Comparison of ENCODE assay signal across 9 cellular contexts in genomic region chr1:223720987-223721591, GRCh38. TPM values are rescaled to one million over a fixed set of nuclear protein-coding genes. Genes with fewer than 3 reads are reported as not detected.
DNase-seq lines count a peak whose midpoint lies in the region; ATAC-seq lines count a peak whose summit lies in the region.
"Had no signal": no experiment of that assay in that cellular context is flagged by ENCODE, and none has a peak within 500 bp of the region (broad histone marks: within the 10 kb centered on the region; RNA-seq: fewer than 3 reads in every experiment).

No MANE protein-coding gene starts in this region.

- in situ Hi-C loops in ACHN (cut with HindIII; ENCODE audit: low pct_ligation_motif_present, low pct_unique_long_range_greater_than_20kb, low sequenced_read_pairs): no loop called here

- DNase-seq in ACHN (peak; percentile 48), M059J (ENCODE audit: low read depth) (peak; percentile 75), dedifferentiated amniotic fluid mesenchymal stem cell (ENCODE audit: extremely low spot score) (peak; percentile 80), myocyte (ENCODE audit: low read depth) (peak; percentile 82), NCI-H510A treated with DMSO at 0.1 percent for 48 hours (lab: John Stamatoyannopoulos, UW) (no peak), DMS153 treated with DMSO at 0.1 percent for 48 hours (lab: John Stamatoyannopoulos, UW; ENCODE audit: unreplicated experiment) (no peak)
- DNase-seq in activated CD4-positive, alpha-beta T cell treated with anti-CD3 and anti-CD28 coated beads for 1 hour: no peak
- DNase-seq: NCI-H1092 treated with DMSO at 0.1 percent for 48 hours had no signal

- no peak for ATAC-seq in GM18520 (IDR thresholded peaks at IDR 0.05; ENCODE audit: unreplicated experiment)

RNA-seq across cellular contexts. Expression of gene CAPN2, which starts 8.8 kb away (rescaled TPM):
- total RNA-seq in M059J (2014; rRNA removed; shearing (Covaris generic)): 177 and 253 TPM in 2 replicates
- 199 and 234 TPM in 2 replicates for total RNA-seq in myocyte
- 267 TPM for polyA plus RNA-seq in myocyte (2012)

RNA-seq across cellular contexts. Expression of gene CAPN8, which starts 55.6 kb away (rescaled TPM):
- total RNA-seq in M059J (2014; rRNA removed; shearing (Covaris generic)): not detected in 2 replicates
- 0.47 TPM in 1 of 2 replicates, not detected in the other for total RNA-seq in myocyte
- polyA plus RNA-seq in myocyte (2012): 0.13 TPM

Comparison
In these comparisons a context has a peak if more than half of its experiments do, and no peak if none do; other contexts are left out.
1. DNase-seq: peak in ACHN (single experiment), M059J (single experiment), dedifferentiated amniotic fluid mesenchymal stem cell (single experiment) and myocyte (single experiment); none in NCI-H510A treated with DMSO at 0.1 percent for 48 hours (single experiment), DMS153 treated with DMSO at 0.1 percent for 48 hours (single experiment) and activated CD4-positive, alpha-beta T cell treated with anti-CD3 and anti-CD28 coated beads for 1 hour (single experiment).